Comparison of ENCODE assay signal across 16 cellular contexts in genomic region chr18:75916641-75916982, GRCh38.
DNase-seq lines count a peak whose midpoint lies in the region; ATAC-seq lines count a peak whose summit lies in the region.
"Had no signal": no experiment of that assay in that cellular context is flagged by ENCODE, and none has a peak within 500 bp of the region (broad histone marks: within the 10 kb centered on the region; RNA-seq: fewer than 3 reads in every experiment).

No MANE protein-coding gene starts in this region.

- H3K4ac ChIP-seq in mesenchymal stem cell (ENCODE audit: low read depth in 1 of 2, low read length in 2 of 2) = no peak overlapping the region

- H3K14ac ChIP-seq in mesenchymal stem cell (ENCODE audit: low read length in 2 of 2) = no peak overlapping the region

- H4K8ac ChIP-seq in mesenchymal stem cell (ENCODE audit: low read length) = no peak overlapping the region

- H3K27me3 Mint-ChIP-seq in stimulated activated memory B cell treated with anti-CD40 and anti-IgM and Interleukin-4, amounts not matched to agents 10 μg/mL and 1 μg/mL and 100 μg/mL, for 72 hours = peaks cover 14% of the 10 kb centered on the region

- no peak overlapping the region for H3K4me3 Mint-ChIP-seq in stimulated activated memory B cell treated with anti-CD40 and anti-IgM and Interleukin-4, amounts not matched to agents 10 μg/mL and 1 μg/mL and 100 μg/mL, for 72 hours
- H3K4me3 Mint-ChIP-seq: activated CD8-positive, alpha-beta memory T cell treated with anti-CD3 and anti-CD28 coated beads, Interleukin-2, amount 10 ng/mL, durations not matched to agents 7 days and 5 days; activated naive CD4-positive, alpha-beta T cell treated with anti-CD3 and anti-CD28 coated beads, Interleukin-2, amount 50 U/mL, for 24 hours; dendritic cell treated with granulocyte-macrophage colony-stimulating factor and Interleukin-4, amounts not matched to agents 40 ng/mL and 50 ng/mL, for 4 days had no signal

- no peak overlapping the region for H3K23ac ChIP-seq in mesenchymal stem cell (ENCODE audit: low read length in 2 of 2)

- H2AK5ac ChIP-seq in mesenchymal stem cell (ENCODE audit: low read length, severe bottlenecking) = no peak overlapping the region

- H3K36me3 Mint-ChIP-seq in stimulated activated memory B cell treated with anti-CD40 and anti-IgM and Interleukin-4, amounts not matched to agents 10 μg/mL and 1 μg/mL and 100 μg/mL, for 72 hours = no peaks in the 10 kb centered on the region
- H3K36me3 Mint-ChIP-seq: activated CD8-positive, alpha-beta memory T cell treated with anti-CD3 and anti-CD28 coated beads, Interleukin-2, amount 10 ng/mL, durations not matched to agents 7 days and 5 days; activated naive CD4-positive, alpha-beta T cell treated with anti-CD3 and anti-CD28 coated beads, Interleukin-2, amount 50 U/mL, for 24 hours had no signal

- H3K4me1 ChIP-seq in mesenchymal stem cell (ENCODE audit: control insufficient read depth, insufficient read depth, low read depth, low read length) = peaks cover 7% of the 10 kb centered on the region
- H3K4me1 ChIP-seq: SJSA1 had no signal

- DNase-seq in NCI-H146 (lab: John Stamatoyannopoulos, UW) (peak; percentile 56), cerebellum (ENCODE audit: low spot score) (peak; percentile 27), mesenchymal stem cell (no peak), NCI-H1436 treated with DMSO at 0.1 percent for 48 hours (lab: John Stamatoyannopoulos, UW) (no peak), NCI-H2196 treated with DMSO at 0.1 percent for 48 hours (lab: John Stamatoyannopoulos, UW; ENCODE audit: unreplicated experiment) (no peak), midbrain (lab: John Stamatoyannopoulos, UW) (no peak)
- DNase-seq: activated CD8-positive, alpha-beta memory T cell treated with anti-CD3 and anti-CD28 coated beads, Interleukin-2, amount 10 ng/mL, durations not matched to agents 7 days and 5 days; foreskin melanocyte; NCI-H1048; stimulated activated CD4-positive, alpha-beta T cell treated with anti-CD3 and anti-CD28 coated beads, Interleukin-2, amount 100 ng/mL, for 48 hours; stimulated activated naive CD4-positive, alpha-beta T cell had no signal

- peaks cover 7 to 38% of the 10 kb centered on the region in 2 experiments for H3K27me3 ChIP-seq in mesenchymal stem cell (ENCODE audit: control insufficient read depth in 1 of 2, insufficient read depth in 1 of 2, low read length in 2 of 2)

- H3K9ac ChIP-seq in mesenchymal stem cell (ENCODE audit: low read length) = no peak overlapping the region

- no peak overlapping the region for H2BK5ac ChIP-seq in mesenchymal stem cell (ENCODE audit: low read depth, low read length, poor library complexity, severe bottlenecking)

- H2BK12ac ChIP-seq in mesenchymal stem cell (ENCODE audit: low read length in 2 of 2) = no peak overlapping the region

- H4K91ac ChIP-seq in mesenchymal stem cell (ENCODE audit: low read length) = no peak overlapping the region

- H3K4me3 ChIP-seq in mesenchymal stem cell (ENCODE audit: insufficient read depth in 1 of 2, low read depth in 1 of 2, low read length in 2 of 2) = peak overlapping the region in 1 of 2 experiments; percentile 63
- H3K4me3 ChIP-seq: SJSA1 had no signal

- H3K9me3 ChIP-seq in mesenchymal stem cell (ENCODE audit: control insufficient read depth, low read length) = peaks cover 4% of the 10 kb centered on the region
- H3K9me3 ChIP-seq: SJSA1 had no signal

- no peak overlapping the region for H3K18ac ChIP-seq in mesenchymal stem cell (ENCODE audit: low read depth in 1 of 2, low read length in 2 of 2)

- no peak overlapping the region for H2BK120ac ChIP-seq in mesenchymal stem cell (ENCODE audit: low read depth, low read length)

- H3K36me3 ChIP-seq in mesenchymal stem cell (ENCODE audit: control insufficient read depth in 1 of 2, insufficient read depth in 2 of 2, low read depth in 1 of 2, low read length in 2 of 2) = no peaks in the 10 kb centered on the region
- H3K36me3 ChIP-seq: SJSA1 had no signal

- WGBS in mesenchymal stem cell = 44% methylated on average over 11 of the region's 15 CpGs

- peak; percentile 3 for ATAC-seq in stimulated activated memory B cell treated with anti-CD40 and anti-IgM and Interleukin-4, amounts not matched to agents 10 μg/mL and 1 μg/mL and 100 μg/mL, for 72 hours
- ATAC-seq in HG03442 (IDR thresholded peaks at IDR 0.05; ENCODE audit: unreplicated experiment) = no peak
- ATAC-seq: activated CD8-positive, alpha-beta memory T cell treated with anti-CD3 and anti-CD28 coated beads, Interleukin-2, amount 10 ng/mL, durations not matched to agents 7 days and 5 days had no signal

- no peaks in the 10 kb centered on the region for H3K9me3 Mint-ChIP-seq in stimulated activated memory B cell treated with anti-CD40 and anti-IgM and Interleukin-4, amounts not matched to agents 10 μg/mL and 1 μg/mL and 100 μg/mL, for 72 hours
- H3K9me3 Mint-ChIP-seq: activated naive CD4-positive, alpha-beta T cell treated with anti-CD3 and anti-CD28 coated beads, Interleukin-2, amount 50 U/mL, for 24 hours; dendritic cell treated with granulocyte-macrophage colony-stimulating factor and Interleukin-4, amounts not matched to agents 40 ng/mL and 50 ng/mL, for 4 days had no signal

- no peak overlapping the region for H3K27ac Mint-ChIP-seq in stimulated activated memory B cell treated with anti-CD40 and anti-IgM and Interleukin-4, amounts not matched to agents 10 μg/mL and 1 μg/mL and 100 μg/mL, for 72 hours
- H3K27ac Mint-ChIP-seq: activated CD8-positive, alpha-beta memory T cell treated with anti-CD3 and anti-CD28 coated beads, Interleukin-2, amount 10 ng/mL, durations not matched to agents 7 days and 5 days; activated naive CD4-positive, alpha-beta T cell treated with anti-CD3 and anti-CD28 coated beads, Interleukin-2, amount 50 U/mL, for 24 hours; dendritic cell treated with granulocyte-macrophage colony-stimulating factor and Interleukin-4, amounts not matched to agents 40 ng/mL and 50 ng/mL, for 4 days had no signal

- no peak overlapping the region for H3K4me2 ChIP-seq in mesenchymal stem cell (ENCODE audit: low read length, poor library complexity, severe bottlenecking)

- H3K79me1 ChIP-seq in mesenchymal stem cell (replicated peaks; ENCODE audit: low read length, poor library complexity, severe bottlenecking) = no peaks in the 10 kb centered on the region

- no peak overlapping the region for H3K27ac ChIP-seq in mesenchymal stem cell (ENCODE audit: low read length, poor library complexity, severe bottlenecking)
- H3K27ac ChIP-seq: SJSA1 had no signal

- H2BK15ac ChIP-seq in mesenchymal stem cell (ENCODE audit: low read depth, poor library complexity, severe bottlenecking) = no peak overlapping the region

- H2AFZ ChIP-seq in mesenchymal stem cell (ENCODE audit: low read depth, low read length) = peak overlapping the region; percentile 51

- H3K4me1 Mint-ChIP-seq in stimulated activated memory B cell treated with anti-CD40 and anti-IgM and Interleukin-4, amounts not matched to agents 10 μg/mL and 1 μg/mL and 100 μg/mL, for 72 hours = no peaks in the 10 kb centered on the region
- H3K4me1 Mint-ChIP-seq: activated CD8-positive, alpha-beta memory T cell treated with anti-CD3 and anti-CD28 coated beads, Interleukin-2, amount 10 ng/mL, durations not matched to agents 7 days and 5 days; activated naive CD4-positive, alpha-beta T cell treated with anti-CD3 and anti-CD28 coated beads, Interleukin-2, amount 50 U/mL, for 24 hours had no signal

Comparison
In these comparisons a context has a peak if more than half of its experiments do, and no peak if none do; other contexts are left out.
1. DNase-seq: peak in NCI-H146 (single experiment) and cerebellum (single experiment); none in mesenchymal stem cell (single experiment), NCI-H1436 treated with DMSO at 0.1 percent for 48 hours (single experiment), NCI-H2196 treated with DMSO at 0.1 percent for 48 hours (single experiment) and midbrain (single experiment).